In genomic region chr1:18890704-18891103, GRCh38 we compare ENCODE assay signal across 17 cellular contexts. TPM values are rescaled to one million over a fixed set of nuclear protein-coding genes. Genes with fewer than 3 reads are reported as not detected.
A peak's percentile ranks its signal among the peaks of the same experiment; 100 is the strongest.
DNase-seq lines count a peak whose midpoint lies in the region; ATAC-seq and TF ChIP-seq lines count a peak whose summit lies in the region.
"Had no signal": no experiment of that assay in that cellular context is flagged by ENCODE, and none has a peak within 500 bp of the region (broad histone marks: within the 10 kb centered on the region; RNA-seq: fewer than 3 reads in every experiment).

No MANE protein-coding gene starts in this region.

- H3K27ac Mint-ChIP-seq in neural progenitor cell, result peak overlapping the region; percentile 60
- H3K27ac Mint-ChIP-seq in CD14-positive monocyte, result peak overlapping the region in 1 of 7 donors; percentile 36
- H3K27ac Mint-ChIP-seq: activated naive CD8-positive, alpha-beta T cell treated with anti-CD3 and anti-CD28 coated beads, Interleukin-2, amount 50 U/mL, for 24 hours had no signal

- peaks cover 14% of the 10 kb centered on the region for H4K20me1 ChIP-seq in neural progenitor cell (ENCODE audit: low read depth)

- H3K4me3 ChIP-seq in foreskin fibroblast (ENCODE audit: low read depth in 1 of 2, low read length in 2 of 2) (no peak overlapping the region), neural progenitor cell (no peak overlapping the region), upper lobe of right lung (no peak overlapping the region)
- H3K4me3 ChIP-seq: gastrocnemius medialis, HAP-1 had no signal

- H3K4me2 ChIP-seq in neural progenitor cell, result no peak overlapping the region

- ATAC-seq in upper lobe of right lung, result no peak
- ATAC-seq: activated naive CD8-positive, alpha-beta T cell treated with anti-CD3 and anti-CD28 coated beads, Interleukin-2, amount 50 U/mL, for 24 hours; gastrocnemius medialis; left colon had no signal

- H3K27me3 Mint-ChIP-seq in neural progenitor cell (ENCODE audit: insufficient read depth, low read depth) (peaks cover 6% of the 10 kb centered on the region), CD14-positive monocyte (ENCODE audit: low read depth in 3 of 3) (no peaks in the 10 kb centered on the region)
- H3K27me3 Mint-ChIP-seq: activated naive CD8-positive, alpha-beta T cell treated with anti-CD3 and anti-CD28 coated beads, Interleukin-2, amount 50 U/mL, for 24 hours had no signal

- no peak overlapping the region for H3K9ac ChIP-seq in neural progenitor cell

- H3K4me1 ChIP-seq in neural progenitor cell (no peaks in the 10 kb centered on the region), upper lobe of right lung (no peaks in the 10 kb centered on the region)
- H3K4me1 ChIP-seq: HAP-1 had no signal

- H3K27me3 ChIP-seq in neural progenitor cell (no peaks in the 10 kb centered on the region), upper lobe of right lung (no peaks in the 10 kb centered on the region)
- H3K27me3 ChIP-seq: gastrocnemius medialis had no signal

- H2AFZ ChIP-seq in neural progenitor cell (replicated peaks), result no peak overlapping the region

- H3K36me3 ChIP-seq in neural progenitor cell (no peaks in the 10 kb centered on the region), upper lobe of right lung (no peaks in the 10 kb centered on the region)
- H3K36me3 ChIP-seq: HAP-1 had no signal

- intact Hi-C loops in CD14-positive monocyte (cut with micrococcal nuclease) (no loop called here), upper lobe of right lung (cut with DNase I) (no loop called here)

- H3K9me3 ChIP-seq in neural progenitor cell (ENCODE audit: low read depth) (no peaks in the 10 kb centered on the region), upper lobe of right lung (no peaks in the 10 kb centered on the region)
- H3K9me3 ChIP-seq: gastrocnemius medialis, HAP-1 had no signal

- no peaks in the 10 kb centered on the region for H3F3A ChIP-seq in neural progenitor cell (ENCODE audit: low read depth)

- H3K36me3 Mint-ChIP-seq in neural progenitor cell (no peaks in the 10 kb centered on the region), CD14-positive monocyte (peaks cover 29 to 42% of the 10 kb centered on the region in 2 donors)

- DNase-seq in AG20443 (ENCODE audit: low spot score), result peak; percentile 84
- DNase-seq in amygdala (lab: John Stamatoyannopoulos, UW), result peak in 33 of 56 donors; percentile 3 to 68 (median 29)
- peak; percentile 59 to 72 for DNase-seq in foreskin fibroblast
- DNase-seq in neural progenitor cell (ENCODE audit: low spot score), result no peak
- DNase-seq in NCI-H69 (lab: John Stamatoyannopoulos, UW), result no peak
- DNase-seq in CD14-positive monocyte (ENCODE audit: low spot score), result no peak
- DNase-seq in upper lobe of right lung, result no peak
- DNase-seq in activated T-cell treated with anti-CD3 and anti-CD28 coated beads for 4 hours, result no peak
- DNase-seq: ACHN; activated CD8-positive, alpha-beta memory T cell treated with anti-CD3 and anti-CD28 coated beads, Interleukin-2, amount 50 U/mL, for 48 hours; activated naive CD8-positive, alpha-beta T cell treated with anti-CD3 and anti-CD28 coated beads, Interleukin-2, amount 50 U/mL, for 24 hours; gastrocnemius medialis; KG1; left colon; NCI-H510A had no signal

- no peak for TF ChIP-seq CTCF in foreskin fibroblast (IDR thresholded peaks at IDR 0.05; ENCODE audit: low read depth, low read length)
- TF ChIP-seq CTCF in neural progenitor cell (IDR thresholded peaks at IDR 0.05), result no peak
- TF ChIP-seq CTCF in CD14-positive monocyte (IDR thresholded peaks at IDR 0.05), result no peak
- TF ChIP-seq CTCF in upper lobe of right lung (IDR thresholded peaks at IDR 0.05), result no peak

- H3K4me1 Mint-ChIP-seq in neural progenitor cell (peaks cover 7% of the 10 kb centered on the region), CD14-positive monocyte (peaks cover 13% of the 10 kb centered on the region)
- H3K4me1 Mint-ChIP-seq: activated naive CD8-positive, alpha-beta T cell treated with anti-CD3 and anti-CD28 coated beads, Interleukin-2, amount 50 U/mL, for 24 hours had no signal

- H3K9me3 Mint-ChIP-seq in neural progenitor cell, result no peaks in the 10 kb centered on the region
- peaks cover 0 to 4% (median 0%) of the 10 kb centered on the region in 7 donors for H3K9me3 Mint-ChIP-seq in CD14-positive monocyte
- H3K9me3 Mint-ChIP-seq: activated naive CD8-positive, alpha-beta T cell treated with anti-CD3 and anti-CD28 coated beads, Interleukin-2, amount 50 U/mL, for 24 hours had no signal

- H3K4me3 Mint-ChIP-seq in neural progenitor cell, result no peak overlapping the region
- no peak overlapping the region for H3K4me3 Mint-ChIP-seq in CD14-positive monocyte
- H3K4me3 Mint-ChIP-seq: activated naive CD8-positive, alpha-beta T cell treated with anti-CD3 and anti-CD28 coated beads, Interleukin-2, amount 50 U/mL, for 24 hours had no signal

- H3K79me2 ChIP-seq in neural progenitor cell (ENCODE audit: low read depth), result no peaks in the 10 kb centered on the region

- H3K27ac ChIP-seq in neural progenitor cell, result no peak overlapping the region
- H3K27ac ChIP-seq in upper lobe of right lung, result no peak overlapping the region
- H3K27ac ChIP-seq: gastrocnemius medialis had no signal

RNA-seq across cellular contexts. Expression of gene ALDH4A1, which starts 11.7 kb away (rescaled TPM):
- total RNA-seq in neural progenitor cell (ENCODE audit: low replicate concordance), result 21.8 and 39.9 TPM in 2 replicates
- polyA plus RNA-seq in CD14-positive monocyte, result 1 to 10 TPM; 4.8 to 7.8 TPM
- total RNA-seq in upper lobe of right lung, result 11.8 TPM

RNA-seq across cellular contexts. Expression of gene TAS1R2, which starts 31.2 kb away (rescaled TPM):
- total RNA-seq in neural progenitor cell (ENCODE audit: low replicate concordance) (not detected in 2 replicates), upper lobe of right lung (not detected)
- polyA plus RNA-seq in CD14-positive monocyte, result not detected
- total RNA-seq: gastrocnemius medialis, left colon had no signal
- polyA plus RNA-seq: neural cell had no signal

Comparison
In these comparisons a context has a peak if more than half of its experiments do, and no peak if none do; other contexts are left out.
1. DNase-seq: peak in AG20443 (single experiment), amygdala (33 of 56) and foreskin fibroblast (2 of 2); none in neural progenitor cell (single experiment), NCI-H69 (single experiment), CD14-positive monocyte (single experiment), upper lobe of right lung (single experiment) and activated T-cell treated with anti-CD3 and anti-CD28 coated beads for 4 hours (single experiment).